Comparison of ENCODE assay signal across 8 cellular contexts in genomic region chr16:22436823-22437652, GRCh38.
DNase-seq lines count a peak whose midpoint lies in the region; ATAC-seq, FAIRE-seq and TF ChIP-seq lines count a peak whose summit lies in the region.
"Not testable (repeated sequence)": the region's sequence is repeated elsewhere in the genome, so short reads cannot be mapped to it uniquely, and the experiment has no call there.

No MANE protein-coding gene starts in this region.

- CTCF ChIA-PET in Panc1 (lab: Charles Lee) = interaction anchor here (0.6 kb wide), 1 partner anchor 79 kb away, joined by 3 read pairs; no protein-coding TSS in a partner anchor

- intact Hi-C loops in Panc1 (cut with micrococcal nuclease; ENCODE audit: unreplicated experiment); mucosa of descending colon (cut with DNase I, micrococcal nuclease): not testable (repeated sequence)

- POLR2A ChIA-PET in Panc1 (lab: Charles Lee) = interaction anchor here (0.5 to 0.7 kb wide), 4 partner anchors 30 to 126 kb away, joined by 3 to 17 read pairs (median 4); no protein-coding TSS in a partner anchor

- not testable (repeated sequence) for H3K36me3 ChIP-seq in Panc1 (ENCODE audit: control insufficient read depth, insufficient read depth, low read length); esophagus (ENCODE audit: control insufficient read depth in 2 of 2, insufficient read depth in 2 of 2, low read length in 1 of 2); mucosa of descending colon (ENCODE audit: low read depth)

- H3K9me3 ChIP-seq in Panc1 (ENCODE audit: control insufficient read depth, insufficient read depth, low read depth, low read length); esophagus (ENCODE audit: control insufficient read depth in 2 of 2, insufficient read depth in 1 of 2, low read depth in 1 of 2, low read length in 1 of 2); mucosa of descending colon: not testable (repeated sequence)

- H3K4me1 ChIP-seq in Panc1 (ENCODE audit: control insufficient read depth, insufficient read depth, low read length); esophagus (ENCODE audit: control insufficient read depth in 2 of 2, insufficient read depth in 2 of 2, low read length in 1 of 2); mucosa of descending colon (ENCODE audit: low read depth): not testable (repeated sequence)

- DNase-seq in D721Med (ENCODE audit: insufficient read length, low spot score) (peak; percentile 25), HuH-7 (ENCODE audit: low spot score) (peak; percentile 73), Panc1 (ENCODE audit: low read depth, low spot score) (peak; percentile 20), mucosa of descending colon (peak; percentile 78 to 88 (median 87))
- peak; percentile 82 to 84 for DNase-seq in activated T-cell treated with anti-CD3 and anti-CD28 coated beads, Interleukin-2, amount 50 U/mL, for 48 hours
- peak; percentile 64 to 66 for DNase-seq in stimulated activated CD8-positive, alpha-beta memory T cell treated with anti-CD3 and anti-CD28 coated beads, Interleukin-15, amount 100 ng/mL, for 48 hours (ENCODE audit: low read depth in 2 of 2)

- in situ Hi-C loops in Panc1 (cut with HindIII; ENCODE audit: low pct_unique_long_range_greater_than_20kb, low sequenced_read_pairs) = not testable (repeated sequence)

- BruUV-seq in Panc1 (replicated peaks; lab: Mats Ljungman, UMichigan) = not testable (repeated sequence)

- H3K4me3 ChIP-seq in Panc1 (ENCODE audit: low read depth in 2 of 2, low read length in 2 of 2) (peak overlapping the region; percentile 62 to 65), esophagus (ENCODE audit: low read depth in 1 of 2, low read length in 2 of 2) (peak overlapping the region; percentile 62 to 77), mucosa of descending colon (peak overlapping the region; percentile 56)

- not testable (repeated sequence) for TF ChIP-seq CTCF in D721Med (IDR thresholded peaks at IDR 0.05; ENCODE audit: insufficient read depth, missing control alignments); Panc1 (IDR thresholded peaks at IDR 0.05); mucosa of descending colon (IDR thresholded peaks at IDR 0.05)

- not testable (repeated sequence) for H3K27me3 ChIP-seq in Panc1 (ENCODE audit: control insufficient read depth, insufficient read depth, low read length); esophagus (ENCODE audit: control insufficient read depth in 1 of 2, insufficient read depth in 2 of 2, low read length in 2 of 2)

- H3K27ac ChIP-seq in Panc1 (ENCODE audit: low read length) (peak overlapping the region; percentile 81), esophagus (ENCODE audit: low read depth in 2 of 2, low read length in 1 of 2) (peak overlapping the region; percentile 94 to 98)

- ATAC-seq in GM21526 (IDR thresholded peaks at IDR 0.05; ENCODE audit: low FRiP score, unreplicated experiment) = peak; percentile 72
- ATAC-seq in Panc1 = peak; percentile 95
- peak; percentile 91 for ATAC-seq in mucosa of descending colon

- not testable (repeated sequence) for FAIRE-seq in D721Med (lab: Jason Lieb, UNC)

- 0 to 1% methylated on average over 68 to 95 of the region's 96 CpGs for WGBS in esophagus, 2 donors

Comparison
In these comparisons a context has a peak if more than half of its experiments do, and no peak if none do; other contexts are left out.
1. Peak in every context shown above with its lines: DNase-seq, ATAC-seq, H3K4me3 ChIP-seq and H3K27ac ChIP-seq.
2. DNase-seq: peak in every context shown above with its lines; median percentile 87 in mucosa of descending colon; 83 in activated T-cell treated with anti-CD3 and anti-CD28 coated beads, Interleukin-2, amount 50 U/mL, for 48 hours; 73 in HuH-7; 65 in stimulated activated CD8-positive, alpha-beta memory T cell treated with anti-CD3 and anti-CD28 coated beads, Interleukin-15, amount 100 ng/mL, for 48 hours; 25 in D721Med; 20 in Panc1.